ENCODE assay signal across 20 cellular contexts in the genomic region with DNA sequence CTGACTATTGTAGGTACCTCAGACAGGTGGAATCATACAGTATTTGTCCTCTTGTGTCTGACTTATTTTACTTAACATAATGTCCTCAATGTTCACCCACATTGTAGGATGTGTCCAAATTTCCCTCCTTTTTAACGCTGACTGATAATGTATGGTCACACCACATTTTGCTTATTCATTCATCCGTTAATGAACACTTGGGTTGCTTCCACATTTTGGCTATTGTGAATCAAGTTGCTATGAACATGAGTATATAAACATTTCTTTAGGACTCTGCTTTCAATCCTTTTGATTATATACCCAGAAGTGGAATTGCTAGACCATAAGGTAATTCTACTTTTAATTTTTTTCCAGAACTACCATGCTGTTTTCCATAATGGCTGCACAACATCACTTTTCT.
"Had no signal": no experiment of that assay in that cellular context is flagged by ENCODE, and none has a peak within 500 bp of the region (broad histone marks: within the 10 kb centered on the region; RNA-seq: fewer than 3 reads in every experiment).

No MANE protein-coding gene starts in this region.

- H3K9me3 Mint-ChIP-seq: natural killer cell; stimulated activated naive CD8-positive, alpha-beta T cell treated with anti-CD3 and anti-CD28 coated beads, Interleukin-15, Interleukin-2, amounts not matched to agents 100 ng/mL and 50 ng/mL, for 24 hours had no signal

- H3K4me1 Mint-ChIP-seq: stimulated activated naive B cell treated with anti-CD40 and anti-IgM and Interleukin-4, amounts not matched to agents 10 μg/mL and 1 μg/mL and 100 μg/mL, for 72 hours had no signal

- H2AFZ ChIP-seq: parathyroid adenoma had no signal

- H3K27me3 ChIP-seq: right lobe of liver, tibial nerve, upper lobe of left lung had no signal

- ATAC-seq: gastrocnemius medialis; left ventricle myocardium superior; lower lobe of right lung; natural killer cell; right lobe of liver; stimulated activated naive B cell treated with anti-CD40 and anti-IgM and Interleukin-4, amounts not matched to agents 10 μg/mL and 1 μg/mL and 100 μg/mL, for 72 hours had no signal

- H3K9ac ChIP-seq: parathyroid adenoma had no signal

- H3K4me1 ChIP-seq: gastrocnemius medialis, lower lobe of right lung, right lobe of liver, tibial nerve, upper lobe of left lung had no signal

- H3K9me3 ChIP-seq: gastrocnemius medialis, lower lobe of right lung, right lobe of liver, thoracic aorta, tibial nerve, upper lobe of left lung had no signal

- H3K27me3 Mint-ChIP-seq: progenitor cell of endocrine pancreas had no signal

- H3K4me3 Mint-ChIP-seq: natural killer cell; stimulated activated naive B cell treated with anti-CD40 and anti-IgM and Interleukin-4, amounts not matched to agents 10 μg/mL and 1 μg/mL and 100 μg/mL, for 72 hours; stimulated activated naive CD8-positive, alpha-beta T cell treated with anti-CD3 and anti-CD28 coated beads, Interleukin-15, Interleukin-2, amounts not matched to agents 100 ng/mL and 50 ng/mL, for 24 hours had no signal

- H3K79me2 ChIP-seq: parathyroid adenoma had no signal

- H3K36me3 Mint-ChIP-seq: natural killer cell; stimulated activated naive B cell treated with anti-CD40 and anti-IgM and Interleukin-4, amounts not matched to agents 10 μg/mL and 1 μg/mL and 100 μg/mL, for 72 hours had no signal

- DNase-seq: dorsolateral prefrontal cortex; effector CD4-positive, alpha-beta T cell; gastrocnemius medialis; head of caudate nucleus; left ventricle myocardium superior; lower lobe of right lung; natural killer cell; right lobe of liver; small intestine; stimulated activated CD4-positive, alpha-beta T cell treated with anti-CD3 and anti-CD28 coated beads, Interleukin-15, amount 100 ng/mL, for 24 hours; stimulated activated CD4-positive, alpha-beta T cell treated with anti-CD3 and anti-CD28 coated beads, Interleukin-2, amount 100 ng/mL, for 48 hours; stimulated activated naive B cell treated with anti-CD40 and anti-IgM and Interleukin-4, amounts not matched to agents 10 μg/mL and 1 μg/mL and 100 μg/mL, for 72 hours; upper lobe of left lung had no signal

- FAIRE-seq: keratinocyte, small intestine, urothelium cell line had no signal

- H3K27ac ChIP-seq: dorsolateral prefrontal cortex, gastrocnemius medialis, lower lobe of right lung, parathyroid adenoma, right lobe of liver, thoracic aorta, tibial nerve, upper lobe of left lung had no signal

- H3K27ac Mint-ChIP-seq: natural killer cell; progenitor cell of endocrine pancreas; stimulated activated naive B cell treated with anti-CD40 and anti-IgM and Interleukin-4, amounts not matched to agents 10 μg/mL and 1 μg/mL and 100 μg/mL, for 72 hours; stimulated activated naive CD8-positive, alpha-beta T cell treated with anti-CD3 and anti-CD28 coated beads, Interleukin-15, Interleukin-2, amounts not matched to agents 100 ng/mL and 50 ng/mL, for 24 hours had no signal

- H3K4me3 ChIP-seq: dorsolateral prefrontal cortex, gastrocnemius medialis, lower lobe of right lung, right lobe of liver, thoracic aorta, tibial nerve, upper lobe of left lung had no signal

- H3K36me3 ChIP-seq: gastrocnemius medialis, lower lobe of right lung, right lobe of liver, thoracic aorta, tibial nerve, upper lobe of left lung had no signal
